8 cellular contexts compared by ENCODE assay signal in genomic region chr3:113696658-113697191, GRCh38. TPM values are rescaled to one million over a fixed set of nuclear protein-coding genes. Genes with fewer than 3 reads are reported as not detected.
DNase-seq lines count a peak whose midpoint lies in the region; ATAC-seq and TF ChIP-seq lines count a peak whose summit lies in the region.

No MANE protein-coding gene starts in this region.

- H3K27ac ChIP-seq in C4-2B (peak overlapping the region; percentile 91), duodenal mucosa (ENCODE audit: low read depth, low read length) (peak overlapping the region; percentile 97), liver (ENCODE audit: low read depth in 1 of 2, low read length in 2 of 2) (peak overlapping the region; percentile 90 to 96)

- H3K36me3 ChIP-seq in duodenal mucosa (ENCODE audit: control insufficient read depth in 1 of 2, insufficient read depth in 2 of 2, low read length in 2 of 2) = no peaks in the 10 kb centered on the region
- no peaks in the 10 kb centered on the region for H3K36me3 ChIP-seq in liver (ENCODE audit: control insufficient read depth in 4 of 4, insufficient read depth in 3 of 4, low read depth in 1 of 4, low read length in 3 of 4)

- peak overlapping the region; percentile 91 to 99 for H3K9ac ChIP-seq in duodenal mucosa (ENCODE audit: low read depth in 1 of 2, low read length in 2 of 2)
- H3K9ac ChIP-seq in liver (ENCODE audit: low read depth in 1 of 2, low read length in 2 of 2) = peak overlapping the region; percentile 69 to 99

- H3K27me3 ChIP-seq in duodenal mucosa (ENCODE audit: control insufficient read depth in 1 of 2, insufficient read depth in 2 of 2, low read length in 2 of 2) (no peaks in the 10 kb centered on the region), liver (ENCODE audit: control insufficient read depth in 4 of 4, insufficient read depth in 4 of 4, low read length in 3 of 4) (no peaks in the 10 kb centered on the region)

- H3K9me3 ChIP-seq in duodenal mucosa (ENCODE audit: control insufficient read depth in 1 of 2, low read length in 2 of 2) (no peaks in the 10 kb centered on the region), liver (ENCODE audit: control insufficient read depth in 4 of 4, low read length in 3 of 4) (no peaks in the 10 kb centered on the region)

- H3K4me1 ChIP-seq in duodenal mucosa (ENCODE audit: control insufficient read depth in 1 of 2, insufficient read depth in 2 of 2, low read length in 2 of 2) = peaks cover 25 to 29% of the 10 kb centered on the region in 2 donors
- peaks cover 3 to 34% (median 29%) of the 10 kb centered on the region in 4 donors for H3K4me1 ChIP-seq in liver (ENCODE audit: control insufficient read depth in 4 of 4, insufficient read depth in 4 of 4, low read length in 3 of 4)

- peak; percentile 97 for DNase-seq in NCI-H748 (lab: John Stamatoyannopoulos, UW; ENCODE audit: unreplicated experiment)
- DNase-seq in activated CD4-positive, alpha-beta T cell treated with anti-CD3 and anti-CD28 coated beads, Interleukin-2, amount 50 U/mL, for 48 hours = peak; percentile 98
- peak; percentile 97 for DNase-seq in stimulated activated CD4-positive, alpha-beta T cell treated with anti-CD3 and anti-CD28 coated beads, Interleukin-4, amount 100 ng/mL, for 1 hour

- peak in 1 of 2 donors; percentile 42 for TF ChIP-seq RAD21 in liver (IDR thresholded peaks at IDR 0.05)

- TF ChIP-seq CTCF in C4-2B (conservative IDR thresholded peaks at IDR 0.05) (no peak), liver (IDR thresholded peaks at IDR 0.05; ENCODE audit: low read depth, low read length, missing input control) (peak; percentile 33)

- peak; percentile 84 for ATAC-seq in GM19397 (IDR thresholded peaks at IDR 0.05; ENCODE audit: unreplicated experiment)
- peak; percentile 89 for ATAC-seq in HG03558 (IDR thresholded peaks at IDR 0.05; ENCODE audit: extremely low read depth, unreplicated experiment)

- under 1% methylated on average over 31 of the region's 31 CpGs for WGBS in liver

- H3K4me3 ChIP-seq in duodenal mucosa (ENCODE audit: low read depth in 1 of 2, low read length in 2 of 2) = peak overlapping the region; percentile 87 to 99
- peak overlapping the region; percentile 92 to 98 (median 94) for H3K4me3 ChIP-seq in liver (ENCODE audit: low read depth in 1 of 3, low read length in 3 of 3)

TF ChIP-seq in liver, 16 proteins besides CTCF, POLR2A, EP300 and RAD21:
- TF ChIP-seq ZBTB33 (IDR thresholded peaks at IDR 0.05) = no peak
- peak; percentile 81 for TF ChIP-seq MAX (IDR thresholded peaks at IDR 0.05)
- peak; percentile 65 to 89 for TF ChIP-seq GABPA (IDR thresholded peaks at IDR 0.05 in 1 of 2, conservative IDR thresholded peaks at IDR 0.05 in 1 of 2)
- TF ChIP-seq JUND (IDR thresholded peaks at IDR 0.05) = peak; percentile 38 to 39
- no peak for TF ChIP-seq TAF1 (conservative IDR thresholded peaks at IDR 0.05)
- peak; percentile 28 for TF ChIP-seq NR2F2 (IDR thresholded peaks at IDR 0.05)
- TF ChIP-seq EGR1 (IDR thresholded peaks at IDR 0.05; ENCODE audit: low read depth in 2 of 2) = peak in 1 of 2 donors; percentile 44
- TF ChIP-seq HNF4G (IDR thresholded peaks at IDR 0.05) = no peak
- TF ChIP-seq REST (IDR thresholded peaks at IDR 0.05) = peak; percentile 37
- peak in 1 of 2 donors; percentile 51 for TF ChIP-seq RXRA (IDR thresholded peaks at IDR 0.05)
- no peak for TF ChIP-seq YY1 (IDR thresholded peaks at IDR 0.05)
- peak; percentile 93 for TF ChIP-seq SP1 (IDR thresholded peaks at IDR 0.05)
- TF ChIP-seq ATF3 (IDR thresholded peaks at IDR 0.05) = no peak
- no peak for TF ChIP-seq FOXA2 (IDR thresholded peaks at IDR 0.05)
- no peak for TF ChIP-seq FOXA1 (IDR thresholded peaks at IDR 0.05)
- peak; percentile 39 to 50 for TF ChIP-seq HNF4A (conservative IDR thresholded peaks at IDR 0.05)

RNA-seq across cellular contexts. Expression of gene USF3, which starts 0.3 kb away (rescaled TPM):
- total RNA-seq in liver = 10 to 100 TPM; 10.6 to 16.0 TPM
- polyA plus RNA-seq in liver = 10 to 100 TPM in 1 of 2 donors, 1 to 10 TPM in 1; 4.6 to 12.1 TPM

RNA-seq across cellular contexts. Expression of gene NAA50, which starts 49.3 kb away (rescaled TPM):
- total RNA-seq in liver = 100 to 1,000 TPM in 1 of 2 donors, 10 to 100 TPM in 1; 99.0 to 162 TPM
- polyA plus RNA-seq in liver = 10 to 100 TPM; 37.3 to 48.7 TPM

RNA-seq across cellular contexts. Expression of gene ATP6V1A, which starts 50.1 kb away (rescaled TPM):
- 10 to 100 TPM; 52.1 to 53.2 TPM for total RNA-seq in liver
- polyA plus RNA-seq in liver = 10 to 100 TPM; 15.2 to 33.3 TPM

Comparison
In these comparisons a context has a peak if more than half of its experiments do, and no peak if none do; other contexts are left out.
1. Peak in every context shown above with its lines: DNase-seq, ATAC-seq, H3K4me3 ChIP-seq and H3K27ac ChIP-seq.